8 cellular contexts compared by ENCODE assay signal in genomic region chr3:125150525-125151436, GRCh38.
DNase-seq lines count a peak whose midpoint lies in the region; ATAC-seq and TF ChIP-seq lines count a peak whose summit lies in the region.

No MANE protein-coding gene starts in this region.

- 76% methylated on average over 14 of the region's 14 CpGs for WGBS in esophagus muscularis mucosa

- H3K27ac Mint-ChIP-seq in activated T-helper 2 cell treated with anti-CD3 and anti-CD28 coated beads, Interferon-gamma antibody, Interleukin-2, Interleukin-4, amounts not matched to agents 10 μg/mL and 5 μg/mL and 100 μg/mL, durations not matched to agents 14 hours and 24 hours and 36 hours, result no peak overlapping the region
- H3K27ac Mint-ChIP-seq in stimulated activated naive CD8-positive, alpha-beta T cell treated with anti-CD3 and anti-CD28 coated beads, Interleukin-15, amount 100 ng/mL, for 72 hours, result no peak overlapping the region

- no peak for TF ChIP-seq EP300 in esophagus muscularis mucosa (IDR thresholded peaks at IDR 0.05)

- intact Hi-C loops in PC-3 (cut with micrococcal nuclease), result loop anchor here (1.0 to 10.0 kb wide), 4 partner anchors 93 to 434 kb away; partner anchors contain the start of gene HEG1
- intact Hi-C loops in activated T-helper 2 cell treated with anti-CD3 and anti-CD28 coated beads, Interferon-gamma antibody, Interleukin-2, Interleukin-4, amounts not matched to agents 10 μg/mL and 5 μg/mL and 100 μg/mL, durations not matched to agents 14 hours and 24 hours and 36 hours (cut with micrococcal nuclease), result loop anchor here (5.0 kb wide), 3 partner anchors 47 to 287 kb away; no protein-coding TSS in a partner anchor
- intact Hi-C loops in esophagus muscularis mucosa (cut with DNase I), result no loop called here

- H3K4me3 Mint-ChIP-seq in activated T-helper 2 cell treated with anti-CD3 and anti-CD28 coated beads, Interferon-gamma antibody, Interleukin-2, Interleukin-4, amounts not matched to agents 10 μg/mL and 5 μg/mL and 100 μg/mL, durations not matched to agents 14 hours and 24 hours and 36 hours (ENCODE audit: low read depth), result no peak overlapping the region
- no peak overlapping the region for H3K4me3 Mint-ChIP-seq in stimulated activated naive CD8-positive, alpha-beta T cell treated with anti-CD3 and anti-CD28 coated beads, Interleukin-15, amount 100 ng/mL, for 72 hours

- POLR2A ChIA-PET in PC-3 (lab: Charles Lee; ENCODE audit: unreplicated experiment), result no interaction called here

- peak; percentile 57 for ATAC-seq in PC-3
- ATAC-seq in stimulated activated naive CD8-positive, alpha-beta T cell treated with anti-CD3 and anti-CD28 coated beads, Interleukin-15, amount 100 ng/mL, for 72 hours, result peak; percentile 74
- no peak for ATAC-seq in HG03460 (IDR thresholded peaks at IDR 0.05; ENCODE audit: unreplicated experiment)

- CTCF ChIA-PET in PC-3 (lab: Charles Lee), result interaction anchor here (0.5 kb wide), 1 partner anchor 338 kb away, joined by 3 read pairs; no protein-coding TSS in a partner anchor

- no peak overlapping the region for H3K4me2 ChIP-seq in PC-3 (ENCODE audit: low read length)

- H4K20me1 ChIP-seq in PC-3 (ENCODE audit: low read length), result no peaks in the 10 kb centered on the region

- no TSS peak for BruUV-seq in PC-3 (replicated peaks; lab: Mats Ljungman, UMichigan)

- no peak overlapping the region for H2AFZ ChIP-seq in PC-3 (ENCODE audit: low read length)

- TF ChIP-seq CTCF in C4-2B (conservative IDR thresholded peaks at IDR 0.05), result peak; percentile 95
- TF ChIP-seq CTCF in PC-3 (conservative IDR thresholded peaks at IDR 0.05; ENCODE audit: low read depth, low read length), result peak; percentile 70
- peak in 1 of 3 experiments; percentile 45 for TF ChIP-seq CTCF in esophagus muscularis mucosa (IDR thresholded peaks at IDR 0.05)

- H3K79me2 ChIP-seq in PC-3 (ENCODE audit: low read length), result no peaks in the 10 kb centered on the region

- no peaks in the 10 kb centered on the region for H3K9me3 Mint-ChIP-seq in activated T-helper 2 cell treated with anti-CD3 and anti-CD28 coated beads, Interferon-gamma antibody, Interleukin-2, Interleukin-4, amounts not matched to agents 10 μg/mL and 5 μg/mL and 100 μg/mL, durations not matched to agents 14 hours and 24 hours and 36 hours
- H3K9me3 Mint-ChIP-seq in stimulated activated naive CD8-positive, alpha-beta T cell treated with anti-CD3 and anti-CD28 coated beads, Interleukin-15, amount 100 ng/mL, for 72 hours, result no peaks in the 10 kb centered on the region

- H3K4me1 ChIP-seq in PC-3 (ENCODE audit: insufficient read depth, low read length), result no peaks in the 10 kb centered on the region
- peaks cover 18 to 37% (median 30%) of the 10 kb centered on the region in 4 donors for H3K4me1 ChIP-seq in esophagus muscularis mucosa

- no peak overlapping the region for H3K27ac ChIP-seq in C4-2B
- no peak overlapping the region for H3K27ac ChIP-seq in PC-3 (ENCODE audit: low read length)
- H3K27ac ChIP-seq in esophagus muscularis mucosa (replicated peaks in 1 of 4), result peak overlapping the region in 1 of 4 donors; percentile 3

- no peaks in the 10 kb centered on the region for H3K36me3 Mint-ChIP-seq in activated T-helper 2 cell treated with anti-CD3 and anti-CD28 coated beads, Interferon-gamma antibody, Interleukin-2, Interleukin-4, amounts not matched to agents 10 μg/mL and 5 μg/mL and 100 μg/mL, durations not matched to agents 14 hours and 24 hours and 36 hours (ENCODE audit: low read depth)

- TF ChIP-seq POLR2A in esophagus muscularis mucosa (IDR thresholded peaks at IDR 0.05; ENCODE audit: low read depth), result no peak

- H3K4me1 Mint-ChIP-seq in activated T-helper 2 cell treated with anti-CD3 and anti-CD28 coated beads, Interferon-gamma antibody, Interleukin-2, Interleukin-4, amounts not matched to agents 10 μg/mL and 5 μg/mL and 100 μg/mL, durations not matched to agents 14 hours and 24 hours and 36 hours (ENCODE audit: low read depth), result peaks cover 22% of the 10 kb centered on the region
- peaks cover 36% of the 10 kb centered on the region for H3K4me1 Mint-ChIP-seq in stimulated activated naive CD8-positive, alpha-beta T cell treated with anti-CD3 and anti-CD28 coated beads, Interleukin-15, amount 100 ng/mL, for 72 hours

- no peaks in the 10 kb centered on the region for H3K36me3 ChIP-seq in H7 (replicated peaks; ENCODE audit: control insufficient read depth, insufficient read depth, low read length)
- no peaks in the 10 kb centered on the region for H3K36me3 ChIP-seq in PC-3 (ENCODE audit: low read depth, low read length)
- H3K36me3 ChIP-seq in esophagus muscularis mucosa, result no peaks in the 10 kb centered on the region

- no peak overlapping the region for H3K9ac ChIP-seq in PC-3 (ENCODE audit: low read length)

- H3K27me3 Mint-ChIP-seq in activated T-helper 2 cell treated with anti-CD3 and anti-CD28 coated beads, Interferon-gamma antibody, Interleukin-2, Interleukin-4, amounts not matched to agents 10 μg/mL and 5 μg/mL and 100 μg/mL, durations not matched to agents 14 hours and 24 hours and 36 hours (ENCODE audit: low read depth), result peaks cover 38% of the 10 kb centered on the region
- H3K27me3 Mint-ChIP-seq in stimulated activated naive CD8-positive, alpha-beta T cell treated with anti-CD3 and anti-CD28 coated beads, Interleukin-15, amount 100 ng/mL, for 72 hours, result peaks cover 18% of the 10 kb centered on the region

- H3K27me3 ChIP-seq in H7 (ENCODE audit: control insufficient read depth, insufficient read depth, low read length) (no peaks in the 10 kb centered on the region), PC-3 (ENCODE audit: low read length) (no peaks in the 10 kb centered on the region), esophagus muscularis mucosa (no peaks in the 10 kb centered on the region)

- H3F3A ChIP-seq in PC-3 (ENCODE audit: low read length, unreplicated experiment), result no peaks in the 10 kb centered on the region

- no peaks in the 10 kb centered on the region for H3K9me2 ChIP-seq in PC-3 (replicated peaks; ENCODE audit: low read length)

- peak; percentile 80 for DNase-seq in H7
- peak; percentile 71 for DNase-seq in PC-3
- DNase-seq in activated T-helper 2 cell treated with anti-CD3 and anti-CD28 coated beads, Interferon-gamma antibody, Interleukin-2, Interleukin-4, amounts not matched to agents 10 μg/mL and 5 μg/mL and 100 μg/mL, durations not matched to agents 14 hours and 24 hours and 36 hours (ENCODE audit: low spot score), result peak; percentile 52
- peak; percentile 56 for DNase-seq in kidney tubule cell (ENCODE audit: low spot score)
- peak; percentile 54 to 58 for DNase-seq in stimulated activated naive CD8-positive, alpha-beta T cell treated with anti-CD3 and anti-CD28 coated beads, Interleukin-15, amount 100 ng/mL, for 72 hours
- DNase-seq in esophagus muscularis mucosa (ENCODE audit: extremely low spot score), result no peak

- H3K9me3 ChIP-seq in PC-3 (ENCODE audit: low read length) (no peaks in the 10 kb centered on the region), esophagus muscularis mucosa (no peaks in the 10 kb centered on the region)

- H3K4me3 ChIP-seq in H7 (ENCODE audit: insufficient read depth, low read depth, low read length) (no peak overlapping the region), PC-3 (ENCODE audit: low read length) (no peak overlapping the region), esophagus muscularis mucosa (no peak overlapping the region)
